Comparison of ENCODE assay signal across 28 cellular contexts in the genomic region with DNA sequence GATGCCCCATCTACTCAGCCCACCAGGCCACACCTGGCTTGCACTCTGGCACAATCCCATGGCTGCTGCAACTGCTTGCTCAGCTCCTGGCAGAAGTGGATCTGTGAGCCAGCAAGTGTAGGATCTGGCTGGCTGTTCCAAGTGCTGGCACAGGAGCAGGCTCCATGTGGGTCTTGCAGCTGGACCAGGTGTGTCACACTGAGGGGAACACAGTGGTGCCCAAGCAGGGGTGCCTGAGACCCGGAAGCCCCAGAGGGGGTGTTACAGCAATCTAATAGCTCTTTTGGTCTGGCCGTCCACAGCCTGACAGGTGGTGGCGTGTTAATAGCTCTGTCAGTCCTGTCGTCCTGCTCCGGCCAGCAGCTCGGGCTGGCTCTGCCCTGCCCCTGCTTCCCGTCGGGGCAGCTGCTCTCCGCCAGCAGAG.
"Had no signal": no experiment of that assay in that cellular context is flagged by ENCODE, and none has a peak within 500 bp of the region (broad histone marks: within the 10 kb centered on the region; RNA-seq: fewer than 3 reads in every experiment).

No MANE protein-coding gene starts in this region.

- H3K4me1 Mint-ChIP-seq: nephron had no signal

- ATAC-seq: activated CD4-positive, alpha-beta T cell treated with anti-CD3 and anti-CD28 coated beads for 36 hours; activated T-cell treated with anti-CD3 and anti-CD28 coated beads, Interleukin-2, amount 50 U/mL, for 72 hours; gastroesophageal sphincter; lower lobe of right lung; stimulated activated memory B cell treated with anti-CD40 and anti-IgM and Interleukin-4, amounts not matched to agents 10 μg/mL and 1 μg/mL and 100 μg/mL, for 72 hours; stimulated activated naive CD8-positive, alpha-beta T cell treated with anti-CD3 and anti-CD28 coated beads, Interleukin-15, amount 100 ng/mL, for 72 hours had no signal

- H3K9me3 Mint-ChIP-seq: activated T-cell treated with anti-CD3 and anti-CD28 coated beads, Interleukin-2, amount 50 U/mL, for 72 hours; central memory CD8-positive, alpha-beta T cell; dendritic cell treated with granulocyte-macrophage colony-stimulating factor and Interleukin-4, amounts not matched to agents 40 ng/mL and 50 ng/mL, for 4 days; immature natural killer cell; nephron; stimulated activated memory B cell treated with anti-CD40 and anti-IgM and Interleukin-4, amounts not matched to agents 10 μg/mL and 1 μg/mL and 100 μg/mL, for 72 hours; stimulated activated naive CD8-positive, alpha-beta T cell treated with anti-CD3 and anti-CD28 coated beads, Interleukin-15, amount 100 ng/mL, for 72 hours; type B pancreatic cell had no signal

- H3K4me3 Mint-ChIP-seq: activated CD4-positive, alpha-beta T cell treated with anti-CD3 and anti-CD28 coated beads for 36 hours; activated naive CD8-positive, alpha-beta T cell; activated T-cell treated with anti-CD3 and anti-CD28 coated beads, Interleukin-2, amount 50 U/mL, for 72 hours; central memory CD8-positive, alpha-beta T cell; dendritic cell treated with granulocyte-macrophage colony-stimulating factor and Interleukin-4, amounts not matched to agents 40 ng/mL and 50 ng/mL, for 4 days; immature natural killer cell; nephron; stimulated activated memory B cell treated with anti-CD40 and anti-IgM and Interleukin-4, amounts not matched to agents 10 μg/mL and 1 μg/mL and 100 μg/mL, for 72 hours; stimulated activated naive CD8-positive, alpha-beta T cell treated with anti-CD3 and anti-CD28 coated beads, Interleukin-15, amount 100 ng/mL, for 72 hours; type B pancreatic cell had no signal

- H3K36me3 Mint-ChIP-seq: activated naive CD8-positive, alpha-beta T cell; immature natural killer cell; stimulated activated memory B cell treated with anti-CD40 and anti-IgM and Interleukin-4, amounts not matched to agents 10 μg/mL and 1 μg/mL and 100 μg/mL, for 72 hours; type B pancreatic cell had no signal

- DNase-seq: activated CD4-positive, alpha-beta T cell treated with anti-CD3 and anti-CD28 coated beads for 36 hours; activated CD4-positive, CD25-positive, alpha-beta regulatory T cell; activated naive CD4-positive, alpha-beta T cell treated with Interleukin-2 at 50 U/mL for 16 hours; activated T-cell treated with anti-CD3 and anti-CD28 coated beads for 4 hours; activated T-cell treated with anti-CD3 and anti-CD28 coated beads, Interleukin-2, amount 50 U/mL, for 72 hours; anterior cingulate cortex; head of caudate nucleus; hypothalamus; immature natural killer cell; kidney; lower lobe of right lung; mesendoderm; stimulated activated CD4-positive, alpha-beta T cell treated with anti-CD3 and anti-CD28 coated beads, Interleukin-12 subunit alpha, Interleukin-12 subunit beta, amount 100 ng/mL, for 4 hours; stimulated activated CD4-positive, alpha-beta T cell treated with anti-CD3 and anti-CD28 coated beads, Interleukin-4, amount 100 ng/mL, for 24 hours; stimulated activated CD8-positive, alpha-beta memory T cell treated with anti-CD3 and anti-CD28 coated beads, Interleukin-4, amount 100 ng/mL, for 48 hours; stimulated activated naive CD8-positive, alpha-beta T cell treated with anti-CD3 and anti-CD28 coated beads, Interleukin-15, amount 100 ng/mL, for 72 hours had no signal

- H3K27ac Mint-ChIP-seq: activated CD4-positive, alpha-beta T cell treated with anti-CD3 and anti-CD28 coated beads for 36 hours; activated naive CD8-positive, alpha-beta T cell; activated T-cell treated with anti-CD3 and anti-CD28 coated beads, Interleukin-2, amount 50 U/mL, for 72 hours; dendritic cell treated with granulocyte-macrophage colony-stimulating factor and Interleukin-4, amounts not matched to agents 40 ng/mL and 50 ng/mL, for 4 days; nephron; stimulated activated memory B cell treated with anti-CD40 and anti-IgM and Interleukin-4, amounts not matched to agents 10 μg/mL and 1 μg/mL and 100 μg/mL, for 72 hours; type B pancreatic cell had no signal

- H3K36me3 ChIP-seq: gastroesophageal sphincter, lower lobe of right lung, neutrophil, right lobe of liver, vagina had no signal

- H3K27me3 ChIP-seq: gastroesophageal sphincter, right lobe of liver, vagina had no signal

- H3K4me3 ChIP-seq: gastroesophageal sphincter, lower lobe of right lung, right lobe of liver, skin epidermis, vagina had no signal

- H3K4me1 ChIP-seq: lower lobe of right lung, right lobe of liver, vagina had no signal

- H3K27ac ChIP-seq: epithelial cell of prostate, gastroesophageal sphincter, lower lobe of right lung, neutrophil, right lobe of liver, skin epidermis, vagina had no signal

- H3K9me3 ChIP-seq: gastroesophageal sphincter, lower lobe of right lung, neutrophil, right lobe of liver, vagina had no signal

- H3K27me3 Mint-ChIP-seq: activated CD4-positive, alpha-beta T cell treated with anti-CD3 and anti-CD28 coated beads for 36 hours; activated naive CD8-positive, alpha-beta T cell; central memory CD8-positive, alpha-beta T cell; stimulated activated memory B cell treated with anti-CD40 and anti-IgM and Interleukin-4, amounts not matched to agents 10 μg/mL and 1 μg/mL and 100 μg/mL, for 72 hours; stimulated activated naive CD8-positive, alpha-beta T cell treated with anti-CD3 and anti-CD28 coated beads, Interleukin-15, amount 100 ng/mL, for 72 hours had no signal
